ENCODE assay signal across 2 cellular contexts in genomic region chr11:36148701-36149100, GRCh38.
TF ChIP-seq lines count a peak whose summit lies in the region.

No MANE protein-coding gene starts in this region.

TF ChIP-seq in SK-N-SH, 30 proteins besides CTCF, POLR2A, EP300 and RAD21 (continued from another document):
- no peak for TF ChIP-seq MEF2A (IDR thresholded peaks at IDR 0.05; ENCODE audit: borderline replicate concordance, low read depth)
- no peak for TF ChIP-seq TAF1 (IDR thresholded peaks at IDR 0.05; ENCODE audit: borderline replicate concordance, low read depth, low read length)
- no peak for TF ChIP-seq FOSL2 (IDR thresholded peaks at IDR 0.05; ENCODE audit: borderline replicate concordance, low read depth)
- no peak for TF ChIP-seq MAX (IDR thresholded peaks at IDR 0.05; ENCODE audit: low read depth)
- no peak for TF ChIP-seq GABPA (IDR thresholded peaks at IDR 0.05; ENCODE audit: low read depth)

TF ChIP-seq in SK-N-SH treated with all-trans-retinoic acid at 6 μM for 48 hours, 23 proteins besides CTCF, POLR2A, EP300 and RAD21 (continued from another document):
- TF ChIP-seq, protein P1, sequence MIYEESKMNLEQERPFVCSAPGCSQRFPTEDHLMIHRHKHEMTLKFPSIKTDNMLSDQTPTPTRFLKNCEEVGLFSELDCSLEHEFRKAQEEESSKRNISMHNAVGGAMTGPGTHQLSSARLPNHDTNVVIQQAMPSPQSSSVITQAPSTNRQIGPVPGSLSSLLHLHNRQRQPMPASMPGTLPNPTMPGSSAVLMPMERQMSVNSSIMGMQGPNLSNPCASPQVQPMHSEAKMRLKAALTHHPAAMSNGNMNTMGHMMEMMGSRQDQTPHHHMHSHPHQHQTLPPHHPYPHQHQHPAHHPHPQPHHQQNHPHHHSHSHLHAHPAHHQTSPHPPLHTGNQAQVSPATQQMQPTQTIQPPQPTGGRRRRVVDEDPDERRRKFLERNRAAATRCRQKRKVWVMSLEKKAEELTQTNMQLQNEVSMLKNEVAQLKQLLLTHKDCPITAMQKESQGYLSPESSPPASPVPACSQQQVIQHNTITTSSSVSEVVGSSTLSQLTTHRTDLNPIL (CRISPR knock-in tag; IDR thresholded peaks at IDR 0.05; ENCODE audit: low read depth) = no peak
- no peak for TF ChIP-seq PPARA (CRISPR knock-in tag; IDR thresholded peaks at IDR 0.05; ENCODE audit: borderline replicate concordance)
- no peak for TF ChIP-seq GLIS3 (CRISPR knock-in tag; IDR thresholded peaks at IDR 0.05)
TF ChIP-seq in SK-N-SH treated with all-trans-retinoic acid at 6 μM for 48 hours: peak in this region for 0.
